1 cellular context compared by ENCODE assay signal in genomic region chr11:57279131-57279530, GRCh38.
TF ChIP-seq lines count a peak whose summit lies in the region.

No MANE protein-coding gene starts in this region.

TF ChIP-seq in HepG2, 621 proteins besides CTCF, POLR2A, EP300 and RAD21:
- TF ChIP-seq NRL (CRISPR knock-in tag; IDR thresholded peaks at IDR 0.05; ENCODE audit: borderline replicate concordance) (no peak), ZNF383 (CRISPR knock-in tag; IDR thresholded peaks at IDR 0.05; ENCODE audit: borderline replicate concordance) (no peak), SUZ12 (IDR thresholded peaks at IDR 0.05; ENCODE audit: low read depth, low read length) (no peak), FUBP1 (CRISPR knock-in tag; IDR thresholded peaks at IDR 0.05; ENCODE audit: borderline replicate concordance) (no peak), ZBTB20 (CRISPR knock-in tag; IDR thresholded peaks at IDR 0.05; ENCODE audit: borderline replicate concordance, low read depth) (no peak), POLR2AphosphoS2 (IDR thresholded peaks at IDR 0.05; ENCODE audit: low read depth, low read length) (no peak), HNRNPL (IDR thresholded peaks at IDR 0.05; ENCODE audit: low read depth, low read length) (no peak), XRCC5 (optimal IDR thresholded peaks at IDR 0.05; ENCODE audit: low read length) (no peak), GZF1 (CRISPR knock-in tag; IDR thresholded peaks at IDR 0.05) (no peak), BATF2 (CRISPR knock-in tag; IDR thresholded peaks at IDR 0.05) (no peak), ATF5 (CRISPR knock-in tag; IDR thresholded peaks at IDR 0.05; ENCODE audit: low read depth) (no peak), ZNF407 (CRISPR knock-in tag; IDR thresholded peaks at IDR 0.05; ENCODE audit: not compliant biosample characterization) (no peak), ZFP37 (CRISPR knock-in tag; IDR thresholded peaks at IDR 0.05; ENCODE audit: borderline replicate concordance) (no peak), ZNF839 (CRISPR knock-in tag; IDR thresholded peaks at IDR 0.05; ENCODE audit: borderline replicate concordance) (no peak), ZNF33B (CRISPR knock-in tag; IDR thresholded peaks at IDR 0.05) (no peak), HMGXB3 (CRISPR knock-in tag; IDR thresholded peaks at IDR 0.05; ENCODE audit: borderline replicate concordance) (no peak), AKNA (CRISPR knock-in tag; IDR thresholded peaks at IDR 0.05; ENCODE audit: borderline replicate concordance) (no peak), HDAC6 (IDR thresholded peaks at IDR 0.05; ENCODE audit: low read depth, low read length) (no peak), ZNF263 (CRISPR knock-in tag; IDR thresholded peaks at IDR 0.05) (no peak), MLX (CRISPR knock-in tag; IDR thresholded peaks at IDR 0.05) (no peak)
